12 cellular contexts compared by ENCODE assay signal in the genomic region with DNA sequence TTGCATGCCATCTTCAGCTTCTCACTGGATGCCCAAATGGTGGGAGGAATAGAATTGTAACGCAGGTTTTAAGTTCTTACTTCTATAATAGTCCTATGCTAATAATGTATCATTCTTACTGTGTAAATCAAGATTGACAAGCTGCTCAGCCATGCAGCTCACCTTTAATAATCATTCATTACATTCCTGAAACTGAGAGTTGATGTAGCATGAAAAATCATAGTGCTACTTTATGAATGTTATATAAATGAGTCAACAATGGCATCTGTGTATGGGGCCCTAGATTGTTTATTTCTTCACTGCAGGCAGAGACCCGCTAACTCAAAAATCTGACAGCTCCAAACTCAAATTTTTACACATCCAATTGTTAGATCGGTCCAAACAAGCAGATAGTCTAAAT. TPM values are rescaled to one million over a fixed set of nuclear protein-coding genes. Genes with fewer than 3 reads are reported as not detected.
DNase-seq lines count a peak whose midpoint lies in the region; ATAC-seq and TF ChIP-seq lines count a peak whose summit lies in the region.
"Had no signal": no experiment of that assay in that cellular context is flagged by ENCODE, and none has a peak within 500 bp of the region (broad histone marks: within the 10 kb centered on the region; RNA-seq: fewer than 3 reads in every experiment).

No MANE protein-coding gene starts in this region.

- no peaks in the 10 kb centered on the region for H3K9me3 ChIP-seq in HAP-1

- H4K20me1 ChIP-seq in GM23338 (replicated peaks; ENCODE audit: insufficient read depth): no peaks in the 10 kb centered on the region

- no peak for TF ChIP-seq CTCF in GM23338 (conservative IDR thresholded peaks at IDR 0.05; ENCODE audit: low read depth in 2 of 2)

- H3K36me3 ChIP-seq in HAP-1 (replicated peaks) (no peaks in the 10 kb centered on the region), GM23338 (ENCODE audit: insufficient read depth) (no peaks in the 10 kb centered on the region)
- H3K36me3 ChIP-seq: cardiac muscle cell had no signal

- H3K4me1 ChIP-seq in HAP-1 (no peaks in the 10 kb centered on the region), GM23338 (ENCODE audit: insufficient read depth) (no peaks in the 10 kb centered on the region)

- H3K4me1 Mint-ChIP-seq in GM23338: no peaks in the 10 kb centered on the region
- H3K4me1 Mint-ChIP-seq: mesothelial cell of epicardium had no signal

- no peaks in the 10 kb centered on the region for H3K27me3 Mint-ChIP-seq in GM23338 (ENCODE audit: insufficient read depth, low read depth, poor library complexity)

- no peaks in the 10 kb centered on the region for H3K27me3 ChIP-seq in HAP-1 (ENCODE audit: low read depth)
- no peaks in the 10 kb centered on the region for H3K27me3 ChIP-seq in GM23338 (ENCODE audit: insufficient read depth)
- H3K27me3 ChIP-seq: cardiac muscle cell had no signal

- H3K4me3 ChIP-seq in HAP-1 (no peak overlapping the region), GM23338 (no peak overlapping the region)
- H3K4me3 ChIP-seq: cardiac muscle cell had no signal

- H3K4me2 ChIP-seq in GM23338: no peak overlapping the region

- no peak overlapping the region for H3K4me3 Mint-ChIP-seq in GM23338
- H3K4me3 Mint-ChIP-seq: mesothelial cell of epicardium had no signal

- H3K79me2 ChIP-seq in GM23338 (replicated peaks; ENCODE audit: insufficient read depth): no peaks in the 10 kb centered on the region

- in situ Hi-C loops in HAP-1 (cut with MboI; ENCODE audit: low sequenced_read_pairs): loop anchor here (25.0 kb wide), 1 partner anchor 748 kb away; no protein-coding TSS in a partner anchor

- no peaks in the 10 kb centered on the region for H3F3A ChIP-seq in GM23338 (replicated peaks; ENCODE audit: low read depth)

- H3K27ac Mint-ChIP-seq in GM23338: no peak overlapping the region
- H3K27ac Mint-ChIP-seq: mesothelial cell of epicardium had no signal

- H2AFZ ChIP-seq in GM23338: no peak overlapping the region

- peaks cover 11% of the 10 kb centered on the region; the same call in 2 of the 3 replicates for H3K36me3 Mint-ChIP-seq in GM23338 (ENCODE audit: low read depth)
- H3K36me3 Mint-ChIP-seq: mesothelial cell of epicardium had no signal

- ATAC-seq in GM18499 (IDR thresholded peaks at IDR 0.05; ENCODE audit: insufficient read depth, unreplicated experiment) (peak; percentile 73), GM19438 (IDR thresholded peaks at IDR 0.05; ENCODE audit: low read depth, unreplicated experiment) (peak; percentile 52), HG02840 (IDR thresholded peaks at IDR 0.05; ENCODE audit: low FRiP score, unreplicated experiment) (peak; percentile 74), HG03442 (IDR thresholded peaks at IDR 0.05; ENCODE audit: unreplicated experiment) (peak; percentile 81), GM23338 (no peak)

- no peak overlapping the region for H3K27ac ChIP-seq in GM23338 (ENCODE audit: low read depth)
- H3K27ac ChIP-seq: cardiac muscle cell, RWPE1 had no signal

- DNase-seq in HAP-1 (ENCODE audit: low spot score in 2 of 2): no peak
- DNase-seq in GM23338 (ENCODE audit: low spot score): no peak
- DNase-seq in NCI-H1092 treated with DMSO at 0.1 percent for 48 hours (lab: John Stamatoyannopoulos, UW): no peak
- no peak for DNase-seq in cerebellar cortex (ENCODE audit: low spot score)

- peaks cover 7% of the 10 kb centered on the region for H3K9me3 Mint-ChIP-seq in GM23338

- no peaks in the 10 kb centered on the region for H3K9me2 ChIP-seq in GM23338 (ENCODE audit: insufficient read depth)

TF ChIP-seq in GM23338, 12 proteins besides CTCF, POLR2A, EP300 and RAD21 (continues in another document):
- TF ChIP-seq STAT1 (IDR thresholded peaks at IDR 0.05; ENCODE audit: unreplicated experiment) (no peak), EZH2 (IDR thresholded peaks at IDR 0.05; ENCODE audit: low read depth, unreplicated experiment) (no peak), JUNB (IDR thresholded peaks at IDR 0.05; ENCODE audit: unreplicated experiment) (no peak), EZH2phosphoT487 (IDR thresholded peaks at IDR 0.05; ENCODE audit: unreplicated experiment) (no peak), REST (IDR thresholded peaks at IDR 0.05; ENCODE audit: unreplicated experiment) (no peak)
- TF ChIP-seq, protein P1, sequence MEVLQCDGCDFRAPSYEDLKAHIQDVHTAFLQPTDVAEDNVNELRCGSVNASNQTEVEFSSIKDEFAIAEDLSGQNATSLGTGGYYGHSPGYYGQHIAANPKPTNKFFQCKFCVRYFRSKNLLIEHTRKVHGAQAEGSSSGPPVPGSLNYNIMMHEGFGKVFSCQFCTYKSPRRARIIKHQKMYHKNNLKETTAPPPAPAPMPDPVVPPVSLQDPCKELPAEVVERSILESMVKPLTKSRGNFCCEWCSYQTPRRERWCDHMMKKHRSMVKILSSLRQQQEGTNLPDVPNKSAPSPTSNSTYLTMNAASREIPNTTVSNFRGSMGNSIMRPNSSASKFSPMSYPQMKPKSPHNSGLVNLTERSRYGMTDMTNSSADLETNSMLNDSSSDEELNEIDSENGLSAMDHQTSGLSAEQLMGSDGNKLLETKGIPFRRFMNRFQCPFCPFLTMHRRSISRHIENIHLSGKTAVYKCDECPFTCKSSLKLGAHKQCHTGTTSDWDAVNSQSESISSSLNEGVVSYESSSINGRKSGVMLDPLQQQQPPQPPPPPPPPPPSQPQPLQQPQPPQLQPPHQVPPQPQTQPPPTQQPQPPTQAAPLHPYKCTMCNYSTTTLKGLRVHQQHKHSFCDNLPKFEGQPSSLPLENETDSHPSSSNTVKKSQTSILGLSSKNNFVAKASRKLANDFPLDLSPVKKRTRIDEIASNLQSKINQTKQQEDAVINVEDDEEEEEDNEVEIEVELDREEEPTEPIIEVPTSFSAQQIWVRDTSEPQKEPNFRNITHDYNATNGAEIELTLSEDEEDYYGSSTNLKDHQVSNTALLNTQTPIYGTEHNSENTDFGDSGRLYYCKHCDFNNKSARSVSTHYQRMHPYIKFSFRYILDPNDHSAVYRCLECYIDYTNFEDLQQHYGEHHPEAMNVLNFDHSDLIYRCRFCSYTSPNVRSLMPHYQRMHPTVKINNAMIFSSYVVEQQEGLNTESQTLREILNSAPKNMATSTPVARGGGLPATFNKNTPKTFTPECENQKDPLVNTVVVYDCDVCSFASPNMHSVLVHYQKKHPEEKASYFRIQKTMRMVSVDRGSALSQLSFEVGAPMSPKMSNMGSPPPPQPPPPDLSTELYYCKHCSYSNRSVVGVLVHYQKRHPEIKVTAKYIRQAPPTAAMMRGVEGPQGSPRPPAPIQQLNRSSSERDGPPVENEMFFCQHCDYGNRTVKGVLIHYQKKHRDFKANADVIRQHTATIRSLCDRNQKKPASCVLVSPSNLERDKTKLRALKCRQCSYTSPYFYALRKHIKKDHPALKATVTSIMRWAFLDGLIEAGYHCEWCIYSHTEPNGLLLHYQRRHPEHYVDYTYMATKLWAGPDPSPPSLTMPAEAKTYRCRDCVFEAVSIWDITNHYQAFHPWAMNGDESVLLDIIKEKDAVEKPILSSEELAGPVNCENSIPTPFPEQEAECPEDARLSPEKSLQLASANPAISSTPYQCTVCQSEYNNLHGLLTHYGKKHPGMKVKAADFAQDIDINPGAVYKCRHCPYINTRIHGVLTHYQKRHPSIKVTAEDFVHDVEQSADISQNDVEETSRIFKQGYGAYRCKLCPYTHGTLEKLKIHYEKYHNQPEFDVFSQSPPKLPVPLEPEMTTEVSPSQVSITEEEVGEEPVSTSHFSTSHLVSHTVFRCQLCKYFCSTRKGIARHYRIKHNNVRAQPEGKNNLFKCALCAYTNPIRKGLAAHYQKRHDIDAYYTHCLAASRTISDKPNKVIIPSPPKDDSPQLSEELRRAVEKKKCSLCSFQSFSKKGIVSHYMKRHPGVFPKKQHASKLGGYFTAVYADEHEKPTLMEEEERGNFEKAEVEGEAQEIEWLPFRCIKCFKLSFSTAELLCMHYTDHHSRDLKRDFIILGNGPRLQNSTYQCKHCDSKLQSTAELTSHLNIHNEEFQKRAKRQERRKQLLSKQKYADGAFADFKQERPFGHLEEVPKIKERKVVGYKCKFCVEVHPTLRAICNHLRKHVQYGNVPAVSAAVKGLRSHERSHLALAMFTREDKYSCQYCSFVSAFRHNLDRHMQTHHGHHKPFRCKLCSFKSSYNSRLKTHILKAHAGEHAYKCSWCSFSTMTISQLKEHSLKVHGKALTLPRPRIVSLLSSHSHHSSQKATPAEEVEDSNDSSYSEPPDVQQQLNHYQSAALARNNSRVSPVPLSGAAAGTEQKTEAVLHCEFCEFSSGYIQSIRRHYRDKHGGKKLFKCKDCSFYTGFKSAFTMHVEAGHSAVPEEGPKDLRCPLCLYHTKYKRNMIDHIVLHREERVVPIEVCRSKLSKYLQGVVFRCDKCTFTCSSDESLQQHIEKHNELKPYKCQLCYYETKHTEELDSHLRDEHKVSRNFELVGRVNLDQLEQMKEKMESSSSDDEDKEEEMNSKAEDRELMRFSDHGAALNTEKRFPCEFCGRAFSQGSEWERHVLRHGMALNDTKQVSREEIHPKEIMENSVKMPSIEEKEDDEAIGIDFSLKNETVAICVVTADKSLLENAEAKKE (CRISPR knock-in tag; IDR thresholded peaks at IDR 0.05): no peak

RNA-seq across cellular contexts. Expression of gene FH, which starts 34.4 kb away (rescaled TPM):
- 66.3 and 69.8 TPM in 2 replicates for total RNA-seq in GM23338 (2014; rRNA removed; shearing (Covaris generic))
- 52.4 and 56.2 TPM in 2 replicates for polyA plus RNA-seq in GM23338 (2016; fragmentation: Nextera tagmentation; extraction: Ambion mirVana)

RNA-seq across cellular contexts. Expression of gene KMO, which starts 47.0 kb away (rescaled TPM):
- total RNA-seq in GM23338 (2014; rRNA removed; shearing (Covaris generic)): not detected in 2 replicates
- polyA plus RNA-seq in GM23338 (2016; fragmentation: Nextera tagmentation; extraction: Ambion mirVana): 0.05 TPM in 1 of 2 replicates, not detected in the other
- total RNA-seq: cardiac muscle cell, mesothelial cell of epicardium, pulmonary artery endothelial cell had no signal
- polyA plus RNA-seq: cardiac muscle cell had no signal
